In the genomic region with DNA sequence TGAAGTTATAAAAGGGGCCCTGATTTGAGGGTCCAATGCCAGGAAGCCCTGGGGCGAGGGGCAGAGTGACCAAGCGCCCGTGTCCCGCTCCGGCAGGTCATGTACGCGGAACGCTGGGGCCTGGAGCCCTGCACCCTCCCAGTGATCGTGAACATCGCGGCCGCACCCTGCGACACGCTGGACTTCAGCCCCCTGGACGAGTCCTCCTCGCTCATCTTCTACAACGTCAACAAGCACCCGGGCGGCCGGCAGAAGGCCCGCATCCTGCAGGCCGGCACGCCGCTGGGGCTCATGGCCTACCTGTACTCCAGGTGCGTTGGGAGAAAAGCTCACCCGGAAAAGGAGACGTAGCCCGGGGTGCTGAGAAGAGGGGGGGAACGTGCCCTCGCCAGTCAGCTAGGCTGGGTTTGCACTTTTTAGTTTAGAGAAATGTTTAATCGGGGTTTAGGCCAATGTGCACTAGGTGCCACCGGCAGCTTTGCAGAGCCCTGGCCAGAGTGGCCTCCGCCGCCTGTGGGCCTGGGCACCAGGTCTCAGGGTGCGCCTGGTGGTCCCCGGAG, we compare ENCODE assay signal across 24 cellular contexts. TPM values are rescaled to one million over a fixed set of nuclear protein-coding genes. Genes with fewer than 3 reads are reported as not detected.
DNase-seq lines count a peak whose midpoint lies in the region; ATAC-seq, FAIRE-seq and TF ChIP-seq lines count a peak whose summit lies in the region.
"Had no signal": no experiment of that assay in that cellular context is flagged by ENCODE, and none has a peak within 500 bp of the region (broad histone marks: within the 10 kb centered on the region; RNA-seq: fewer than 3 reads in every experiment).

No MANE protein-coding gene starts in this region.

- H3K23ac ChIP-seq in neuronal stem cell (ENCODE audit: low read depth, low read length, poor library complexity): peak overlapping the region; percentile 55

- H3K9me3 Mint-ChIP-seq in astrocyte (ENCODE audit: unreplicated experiment): no peaks in the 10 kb centered on the region
- H3K9me3 Mint-ChIP-seq: CD4-positive, CD25-positive, alpha-beta regulatory T cell; CD8-positive, alpha-beta T cell; GM23338; H9 had no signal

- peaks cover 1% of the 10 kb centered on the region for H3K79me1 ChIP-seq in neuronal stem cell (ENCODE audit: low read depth, low read length)

- peak overlapping the region; percentile 71 for H3K14ac ChIP-seq in neuronal stem cell (ENCODE audit: low read length)

- no peaks in the 10 kb centered on the region for H3K36me3 Mint-ChIP-seq in astrocyte (ENCODE audit: low read depth, unreplicated experiment)
- H3K36me3 Mint-ChIP-seq: CD4-positive, CD25-positive, alpha-beta regulatory T cell; CD8-positive, alpha-beta T cell had no signal

- no peak for FAIRE-seq in astrocyte (lab: Jason Lieb, UNC)
- FAIRE-seq: A549, G401.6, GM12892 had no signal

- H2AK5ac ChIP-seq in neuronal stem cell (ENCODE audit: low read depth, low read length): peak overlapping the region; percentile 21

- no peak for TF ChIP-seq CTCF in astrocyte (IDR thresholded peaks at IDR 0.05; ENCODE audit: insufficient read depth, low read depth, low read length)

- peak overlapping the region; percentile 13 for H2BK5ac ChIP-seq in neuronal stem cell (ENCODE audit: low read length)

- H3K4me3 ChIP-seq in right cardiac atrium (ENCODE audit: low read length): no peak overlapping the region
- H3K4me3 ChIP-seq in BLaER1 treated with 17β-estradiol and CSF1 and Interleukin-3, amounts not matched to agents 10 nM and 100 nM: no peak overlapping the region
- H3K4me3 ChIP-seq in astrocyte (ENCODE audit: insufficient read depth, low read depth, low read length): no peak overlapping the region
- H3K4me3 ChIP-seq in neuronal stem cell (ENCODE audit: low read length in 2 of 2): no peak overlapping the region
- H3K4me3 ChIP-seq: A549, GM23338 had no signal

- peak in 2 of 3 donors; percentile 22 to 43 for DNase-seq in right cardiac atrium
- DNase-seq in left ventricle myocardium superior: no peak
- no peak for DNase-seq in astrocyte (ENCODE audit: low read depth)
- DNase-seq in neuronal stem cell (ENCODE audit: low spot score): no peak
- DNase-seq in NCI-H146 treated with DMSO at 0.1 percent for 48 hours (lab: John Stamatoyannopoulos, UW; ENCODE audit: unreplicated experiment): no peak
- no peak for DNase-seq in activated CD8-positive, alpha-beta memory T cell treated with anti-CD3 and anti-CD28 coated beads, Interleukin-2, amount 50 U/mL, for 4 hours
- DNase-seq: 8988T; ACHN; AML-193; BE2C; Caco-2; CD4-positive, CD25-positive, alpha-beta regulatory T cell; DMS153; DND-41; H9 had no signal

- intact Hi-C loops in right cardiac atrium (cut with DNase I) (no loop called here), left ventricle myocardium superior (cut with micrococcal nuclease) (no loop called here)

- H4K91ac ChIP-seq in neuronal stem cell (ENCODE audit: low read depth, low read length, poor library complexity): no peak overlapping the region

- H3K27ac Mint-ChIP-seq in astrocyte (ENCODE audit: unreplicated experiment): peak overlapping the region; percentile 26
- H3K27ac Mint-ChIP-seq: CD4-positive, CD25-positive, alpha-beta regulatory T cell; CD8-positive, alpha-beta T cell; GM23338 had no signal

- no peaks in the 10 kb centered on the region for H3K4me1 Mint-ChIP-seq in astrocyte (ENCODE audit: low read depth, unreplicated experiment)
- H3K4me1 Mint-ChIP-seq: CD4-positive, CD25-positive, alpha-beta regulatory T cell; GM23338; H9 had no signal

- H3K4me2 ChIP-seq in BLaER1 treated with 17β-estradiol and CSF1 and Interleukin-3, amounts not matched to agents 10 nM and 100 nM: peak overlapping the region in 9 of 11 experiments; percentile 18 to 81 (median 71); a peak in 16 of 22 replicates
- no peak overlapping the region for H3K4me2 ChIP-seq in astrocyte (ENCODE audit: low read length)
- H3K4me2 ChIP-seq in neuronal stem cell (ENCODE audit: insufficient read depth, low read length, poor library complexity, severe bottlenecking): no peak overlapping the region
- H3K4me2 ChIP-seq: A549, GM23338 had no signal

- H3K79me2 ChIP-seq in astrocyte (ENCODE audit: insufficient read depth, low read length): no peaks in the 10 kb centered on the region

- H3K9ac ChIP-seq in BLaER1 treated with 17β-estradiol and CSF1 and Interleukin-3, amounts not matched to agents 10 nM and 100 nM: no peak overlapping the region
- H3K9ac ChIP-seq in astrocyte (ENCODE audit: low read length): no peak overlapping the region
- no peak overlapping the region for H3K9ac ChIP-seq in neuronal stem cell (ENCODE audit: low read depth, low read length, poor library complexity)

- no peaks in the 10 kb centered on the region for H3K9me3 ChIP-seq in right cardiac atrium (ENCODE audit: control insufficient read depth, low read length)
- no peaks in the 10 kb centered on the region for H3K9me3 ChIP-seq in BLaER1 treated with 17β-estradiol and CSF1 and Interleukin-3, amounts not matched to agents 10 nM and 100 nM (replicated peaks in 1 of 11)
- peaks cover 5% of the 10 kb centered on the region for H3K9me3 ChIP-seq in astrocyte (ENCODE audit: insufficient read depth, low read depth, low read length)
- peaks cover 0 to 5% of the 10 kb centered on the region in 2 donors for H3K9me3 ChIP-seq in neuronal stem cell (replicated peaks in 1 of 2; ENCODE audit: control insufficient read depth in 2 of 2, insufficient read depth in 1 of 2, low read depth in 1 of 2, low read length in 2 of 2)
- H3K9me3 ChIP-seq: A549, BE2C had no signal

- H2AFZ ChIP-seq in astrocyte (ENCODE audit: low read depth, low read length) (no peak overlapping the region), neuronal stem cell (ENCODE audit: low read length) (no peak overlapping the region)
- H2AFZ ChIP-seq: GM23338 had no signal

- no peak overlapping the region for H2BK120ac ChIP-seq in neuronal stem cell (ENCODE audit: low read depth, low read length)

- H4K20me1 ChIP-seq in BLaER1 treated with 17β-estradiol and CSF1 and Interleukin-3, amounts not matched to agents 10 nM and 100 nM: peaks cover 0 to 32% (median 0%) of the 10 kb centered on the region in 11 experiments; a peak in 5 of 22 replicates
- H4K20me1 ChIP-seq in astrocyte (ENCODE audit: insufficient read depth, low read length): no peaks in the 10 kb centered on the region

- peaks cover 10% of the 10 kb centered on the region for H3K27me3 Mint-ChIP-seq in astrocyte (ENCODE audit: low read depth, unreplicated experiment)
- H3K27me3 Mint-ChIP-seq: CD4-positive, CD25-positive, alpha-beta regulatory T cell had no signal

- H3K18ac ChIP-seq in neuronal stem cell (ENCODE audit: low read length): no peak overlapping the region

- H3K27ac ChIP-seq in right cardiac atrium (ENCODE audit: low read length) (no peak overlapping the region), astrocyte (ENCODE audit: low read depth, low read length) (no peak overlapping the region), neuronal stem cell (replicated peaks; ENCODE audit: low read length) (no peak overlapping the region)
- H3K27ac ChIP-seq in BLaER1 treated with 17β-estradiol and CSF1 and Interleukin-3, amounts not matched to agents 10 nM and 100 nM: no peak overlapping the region
- H3K27ac ChIP-seq: A549, C4-2B had no signal

- ATAC-seq in right cardiac atrium (no peak), left ventricle myocardium superior (no peak)
- ATAC-seq: A549; CD8-positive, alpha-beta T cell; GM23338; HCT116 had no signal

- WGBS in right cardiac atrium: 89% methylated on average over 36 of the region's 36 CpGs
- no CpG with 5 or more reads among the region's 36 CpGs for WGBS in neuronal stem cell (ENCODE audit: extremely low coverage in 2 of 2, insufficient read length in 2 of 2, insufficient replicate concordance in 1 of 2), 2 donors

- H3K4me1 ChIP-seq in right cardiac atrium (ENCODE audit: control insufficient read depth, insufficient read depth, low read length): no peaks in the 10 kb centered on the region
- H3K4me1 ChIP-seq in BLaER1 treated with 17β-estradiol and CSF1 and Interleukin-3, amounts not matched to agents 10 nM and 100 nM: peaks cover 0 to 40% (median 19%) of the 10 kb centered on the region in 10 experiments; a peak in 16 of 20 replicates
- no peaks in the 10 kb centered on the region for H3K4me1 ChIP-seq in astrocyte (ENCODE audit: insufficient read depth, low read length)
- peaks cover 0 to 4% of the 10 kb centered on the region in 2 donors for H3K4me1 ChIP-seq in neuronal stem cell (ENCODE audit: control insufficient read depth in 2 of 2, insufficient read depth in 1 of 2, low read depth in 1 of 2, low read length in 2 of 2)
- H3K4me1 ChIP-seq: A549, BE2C, Caco-2 had no signal

- H3K4ac ChIP-seq in neuronal stem cell (ENCODE audit: low read length): no peak overlapping the region

- no peak overlapping the region for H2BK12ac ChIP-seq in neuronal stem cell (ENCODE audit: low read length)

- H3K27me3 ChIP-seq in right cardiac atrium (ENCODE audit: control insufficient read depth, insufficient read depth) (no peaks in the 10 kb centered on the region), astrocyte (ENCODE audit: insufficient read depth, low read length) (no peaks in the 10 kb centered on the region), neuronal stem cell (ENCODE audit: control insufficient read depth in 3 of 3, insufficient read depth in 3 of 3, low read depth in 1 of 3, low read length in 3 of 3) (no peaks in the 10 kb centered on the region)
- H3K27me3 ChIP-seq in BLaER1 treated with 17β-estradiol and CSF1 and Interleukin-3, amounts not matched to agents 10 nM and 100 nM: peaks cover 0 to 4% (median 0%) of the 10 kb centered on the region in 11 experiments; a peak in 1 of 22 replicates

- no peak overlapping the region for H3K4me3 Mint-ChIP-seq in astrocyte (ENCODE audit: unreplicated experiment)
- H3K4me3 Mint-ChIP-seq: CD4-positive, CD25-positive, alpha-beta regulatory T cell; CD8-positive, alpha-beta T cell; GM23338; H9 had no signal

- no peaks in the 10 kb centered on the region for H3K36me3 ChIP-seq in BLaER1 treated with 17β-estradiol and CSF1 and Interleukin-3, amounts not matched to agents 10 nM and 100 nM
- H3K36me3 ChIP-seq in astrocyte (ENCODE audit: insufficient read depth, low read length): no peaks in the 10 kb centered on the region
- H3K36me3 ChIP-seq in neuronal stem cell (replicated peaks in 1 of 2; ENCODE audit: control insufficient read depth in 2 of 2, insufficient read depth in 2 of 2, low read length in 2 of 2): peaks cover 0 to 6% of the 10 kb centered on the region in 2 donors
- H3K36me3 ChIP-seq: BE2C had no signal

- H2BK15ac ChIP-seq in neuronal stem cell (ENCODE audit: low read length): no peak overlapping the region

- H4K8ac ChIP-seq in neuronal stem cell (ENCODE audit: low read depth, low read length): peak overlapping the region; percentile 43

RNA-seq across cellular contexts. Expression of a gene that starts 22.9 kb away (rescaled TPM):
- total RNA-seq in right cardiac atrium: not detected
- not detected for polyA plus RNA-seq in right cardiac atrium
- total RNA-seq in left ventricle myocardium superior: not detected
- total RNA-seq in astrocyte: 0.18 TPM in 1 of 2 replicates, not detected in the other
- 0.35 TPM for polyA plus RNA-seq in neuronal stem cell (2013, experiment 1 of 2)
- polyA plus RNA-seq in neuronal stem cell (2013, experiment 2 of 2): 0.33 TPM
- total RNA-seq: Caco-2; CD4-positive, CD25-positive, alpha-beta regulatory T cell; CD8-positive, alpha-beta T cell; H4 had no signal
- polyA plus RNA-seq: A549; CD4-positive, CD25-positive, alpha-beta regulatory T cell had no signal

RNA-seq across cellular contexts. Expression of a gene that starts 30.5 kb away (rescaled TPM):
- total RNA-seq in right cardiac atrium (under 1 TPM; 0.45 to 0.89 (median 0.68) TPM), left ventricle myocardium superior (0.99 TPM), astrocyte (0.11 TPM in 1 of 2 replicates, not detected in the other)
- polyA plus RNA-seq in right cardiac atrium: 0.48 TPM
- polyA plus RNA-seq in neuronal stem cell (2013, experiment 1 of 2): 0.42 TPM
- polyA plus RNA-seq in neuronal stem cell (2013, experiment 2 of 2): 0.35 TPM
- total RNA-seq: Caco-2; CD4-positive, CD25-positive, alpha-beta regulatory T cell; CD8-positive, alpha-beta T cell; H4 had no signal
- polyA plus RNA-seq: A549; CD4-positive, CD25-positive, alpha-beta regulatory T cell had no signal

RNA-seq across cellular contexts. Expression of a gene that starts 47.1 kb away (rescaled TPM):
- total RNA-seq in right cardiac atrium (1 to 10 TPM in 2 of 4 donors, under 1 TPM in 2; 0.41 to 1.4 (median 0.91) TPM), left ventricle myocardium superior (0.20 TPM), astrocyte (2.6 and 4.1 TPM in 2 replicates)
- polyA plus RNA-seq in right cardiac atrium: 0.23 TPM
- polyA plus RNA-seq in neuronal stem cell (2013, experiment 1 of 2): 6.4 TPM
- 6.1 TPM for polyA plus RNA-seq in neuronal stem cell (2013, experiment 2 of 2)
- total RNA-seq: CD8-positive, alpha-beta T cell had no signal
- polyA plus RNA-seq: CD4-positive, CD25-positive, alpha-beta regulatory T cell had no signal

Comparison
In these comparisons a context has a peak if more than half of its experiments do, and no peak if none do; other contexts are left out.
1. DNase-seq: peak in right cardiac atrium (2 of 3); none in left ventricle myocardium superior (single experiment), astrocyte (single experiment), neuronal stem cell (single experiment), NCI-H146 treated with DMSO at 0.1 percent for 48 hours (single experiment) and activated CD8-positive, alpha-beta memory T cell treated with anti-CD3 and anti-CD28 coated beads, Interleukin-2, amount 50 U/mL, for 4 hours (single experiment).
2. H3K4me2 ChIP-seq: peak in BLaER1 treated with 17β-estradiol and CSF1 and Interleukin-3, amounts not matched to agents 10 nM and 100 nM (9 of 11); none in astrocyte (single experiment) and neuronal stem cell (single experiment).